11 cellular contexts compared by ENCODE assay signal in genomic region chr17:57284583-57284982, GRCh38. TPM values are rescaled to one million over a fixed set of nuclear protein-coding genes. Genes with fewer than 3 reads are reported as not detected.
DNase-seq lines count a peak whose midpoint lies in the region; ATAC-seq, FAIRE-seq and TF ChIP-seq lines count a peak whose summit lies in the region.
"Had no signal": no experiment of that assay in that cellular context is flagged by ENCODE, and none has a peak within 500 bp of the region (broad histone marks: within the 10 kb centered on the region; RNA-seq: fewer than 3 reads in every experiment).

No MANE protein-coding gene starts in this region.

- CTCF ChIA-PET in activated CD8-positive, alpha-beta memory T cell treated with anti-CD3 and anti-CD28 coated beads, Interleukin-2, amount 10 ng/mL, durations not matched to agents 7 days and 5 days (lab: Charles Lee): interaction anchor here (1.0 to 1.9 kb wide), 7 partner anchors 12 to 170 kb away, joined by 3 to 8 read pairs (median 6); no protein-coding TSS in a partner anchor
- CTCF ChIA-PET in H1 (lab: Charles Lee; ENCODE audit: partially characterized antibody): interaction anchor here (0.7 to 2.6 kb wide), 8 partner anchors 14 to 340 kb away, joined by 3 to 8 read pairs (median 3); no protein-coding TSS in a partner anchor

- DNase-seq in activated CD8-positive, alpha-beta memory T cell treated with anti-CD3 and anti-CD28 coated beads, Interleukin-2, amount 10 ng/mL, durations not matched to agents 7 days and 5 days: peak; percentile 63
- DNase-seq in activated CD8-positive, alpha-beta memory T cell treated with anti-CD3 and anti-CD28 coated beads for 24 hours: no peak
- DNase-seq in T-helper 22 cell (ENCODE audit: low read depth) (peak; percentile 15), H1 (ENCODE audit: low read depth in 1 of 2, low spot score in 2 of 2) (no peak), ascending aorta (ENCODE audit: low spot score in 2 of 2) (no peak), RKO (ENCODE audit: low spot score) (no peak)
- DNase-seq: NCI-H748 treated with DMSO at 0.1 percent for 48 hours, SK-N-SH had no signal

- FAIRE-seq in H1 (lab: Jason Lieb, UNC): no peak

- no peak overlapping the region for H3K18ac ChIP-seq in H1 (ENCODE audit: extremely low read depth, low read length)

- H3K4me3 Mint-ChIP-seq in activated CD8-positive, alpha-beta memory T cell treated with anti-CD3 and anti-CD28 coated beads, Interleukin-2, amount 10 ng/mL, durations not matched to agents 7 days and 5 days: peak overlapping the region; percentile 61
- H3K4me3 Mint-ChIP-seq in stimulated activated naive CD8-positive, alpha-beta T cell treated with anti-CD3 and anti-CD28 coated beads, Interleukin-15, Interleukin-2, amounts not matched to agents 100 ng/mL and 50 ng/mL, for 24 hours: peak overlapping the region; percentile 67

- TF ChIP-seq CTCF in H1 (IDR thresholded peaks at IDR 0.05; ENCODE audit: control extremely low read depth in 1 of 3, insufficient read depth in 1 of 3, low read depth in 1 of 3, low read length in 3 of 3) (no peak), ascending aorta (IDR thresholded peaks at IDR 0.05) (no peak)

- no peak overlapping the region for H2BK15ac ChIP-seq in H1 (ENCODE audit: low read length)

- no peak overlapping the region for H3K9ac ChIP-seq in H1 (replicated peaks in 1 of 4; ENCODE audit: extremely low read depth in 1 of 4, low read depth in 3 of 4, low read length in 3 of 4)
- H3K9ac ChIP-seq: SK-N-SH had no signal

- H3K27me3 ChIP-seq in H1 (replicated peaks in 1 of 4; ENCODE audit: control insufficient read depth in 3 of 4, extremely low read depth in 1 of 4, insufficient read depth in 3 of 4, low read length in 3 of 4): no peaks in the 10 kb centered on the region
- H3K27me3 ChIP-seq in ascending aorta: no peaks in the 10 kb centered on the region

- ATAC-seq in activated CD8-positive, alpha-beta memory T cell treated with anti-CD3 and anti-CD28 coated beads, Interleukin-2, amount 10 ng/mL, durations not matched to agents 7 days and 5 days: peak; percentile 60
- no peak for ATAC-seq in GM21528 (IDR thresholded peaks at IDR 0.05; ENCODE audit: low FRiP score, unreplicated experiment)

- H4K8ac ChIP-seq in H1 (ENCODE audit: extremely low read depth, insufficient read depth, low read length): no peak overlapping the region

- H3K36me3 Mint-ChIP-seq in activated CD8-positive, alpha-beta memory T cell treated with anti-CD3 and anti-CD28 coated beads, Interleukin-2, amount 10 ng/mL, durations not matched to agents 7 days and 5 days: peaks cover 17% of the 10 kb centered on the region
- peaks cover 39% of the 10 kb centered on the region for H3K36me3 Mint-ChIP-seq in stimulated activated naive CD8-positive, alpha-beta T cell treated with anti-CD3 and anti-CD28 coated beads, Interleukin-15, Interleukin-2, amounts not matched to agents 100 ng/mL and 50 ng/mL, for 24 hours (ENCODE audit: low read depth)

- peaks cover 22% of the 10 kb centered on the region for H3K79me1 ChIP-seq in H1 (ENCODE audit: low read depth, low read length)

- POLR2A ChIA-PET in H1 (lab: Charles Lee; ENCODE audit: partially characterized antibody): interaction anchor here (0.6 to 1.2 kb wide), 6 partner anchors 11 to 649 kb away, joined by 3 to 5 read pairs (median 4); no protein-coding TSS in a partner anchor

- no peak overlapping the region for H4K5ac ChIP-seq in H1 (ENCODE audit: insufficient read length, low read depth, low read length)

- H3K79me2 ChIP-seq in H1 (ENCODE audit: control insufficient read depth in 1 of 2, insufficient read depth in 2 of 2, low read length in 2 of 2): peaks cover 0 to 49% of the 10 kb centered on the region in 2 experiments; a peak in 3 of 4 replicates

- peak overlapping the region in 1 of 4 experiments; percentile 3; a peak in 1 of 8 replicates for H3K4me3 ChIP-seq in H1 (ENCODE audit: extremely low read depth in 1 of 4, insufficient read depth in 2 of 4, low read depth in 3 of 4, low read length in 4 of 4)
- H3K4me3 ChIP-seq in ascending aorta: no peak overlapping the region
- H3K4me3 ChIP-seq: lung had no signal

- H3K4me1 ChIP-seq in H1 (replicated peaks in 1 of 4; ENCODE audit: control insufficient read depth in 3 of 4, insufficient read depth in 4 of 4, low read length in 3 of 4): peaks cover 15 to 39% (median 21%) of the 10 kb centered on the region in 4 experiments
- H3K4me1 ChIP-seq in ascending aorta: peaks cover 0 to 5% of the 10 kb centered on the region in 2 donors

- TF ChIP-seq RAD21 in H1 (IDR thresholded peaks at IDR 0.05 in 1 of 2, conservative IDR thresholded peaks at IDR 0.05 in 1 of 2; ENCODE audit: low read depth in 2 of 2, low read length in 2 of 2): no peak

- WGBS in H1 (ENCODE audit: extremely low coverage in 1 of 2, insufficient coverage in 1 of 2, insufficient read length in 1 of 2, insufficient replicate concordance in 2 of 2, low coverage in 1 of 2, low lambda C conversion rate in 2 of 2, missing lambda C conversion rate in 1 of 2), 2 experiments: 80% methylated on average over 3 of the region's 3 CpGs; no CpG with 5 or more reads in 1 of the 2 experiments

- peaks cover 24 to 33% of the 10 kb centered on the region in 2 experiments for H4K20me1 ChIP-seq in H1 (replicated peaks in 1 of 2; ENCODE audit: control insufficient read depth in 1 of 2, insufficient read depth in 2 of 2, low read length in 2 of 2)

- H3K56ac ChIP-seq in H1 (replicated peaks; ENCODE audit: insufficient read length, low read depth, low read length): no peak overlapping the region

- H3K27ac ChIP-seq in H1 (ENCODE audit: low read depth, low read length) (no peak overlapping the region), ascending aorta (no peak overlapping the region)

- H3K27me3 Mint-ChIP-seq in activated CD8-positive, alpha-beta memory T cell treated with anti-CD3 and anti-CD28 coated beads, Interleukin-2, amount 10 ng/mL, durations not matched to agents 7 days and 5 days: no peaks in the 10 kb centered on the region
- no peaks in the 10 kb centered on the region for H3K27me3 Mint-ChIP-seq in stimulated activated naive CD8-positive, alpha-beta T cell treated with anti-CD3 and anti-CD28 coated beads, Interleukin-15, Interleukin-2, amounts not matched to agents 100 ng/mL and 50 ng/mL, for 24 hours

- no peaks in the 10 kb centered on the region for H3K9me3 ChIP-seq in H1 (ENCODE audit: insufficient read depth in 2 of 2, low read depth in 1 of 2, low read length in 1 of 2)
- no peaks in the 10 kb centered on the region for H3K9me3 ChIP-seq in ascending aorta
- H3K9me3 ChIP-seq: SK-N-SH had no signal

- H3K4me2 ChIP-seq in H1 (ENCODE audit: insufficient read depth in 1 of 2, low read depth in 2 of 2, low read length in 2 of 2): peak overlapping the region; percentile 17 to 43; a peak in 2 of 4 replicates
- H3K4me2 ChIP-seq: SK-N-SH had no signal

- no peak overlapping the region for H3K14ac ChIP-seq in H1 (ENCODE audit: insufficient read length)

- H3K23me2 ChIP-seq in H1 (ENCODE audit: low read depth, low read length): no peaks in the 10 kb centered on the region

- intact Hi-C loops in ascending aorta (cut with DNase I): no loop called here

- H4K91ac ChIP-seq in H1 (replicated peaks; ENCODE audit: insufficient read length, low read length): no peak overlapping the region

- no peak overlapping the region for H2AK5ac ChIP-seq in H1 (ENCODE audit: low read depth, low read length)

- TF ChIP-seq EP300 in H1 (IDR thresholded peaks at IDR 0.05; ENCODE audit: borderline replicate concordance in 1 of 2, low read depth in 2 of 2, low read length in 2 of 2): no peak

- H3K4ac ChIP-seq in H1 (replicated peaks; ENCODE audit: insufficient read length, low read depth, low read length): no peak overlapping the region

- no peak overlapping the region for H2AFZ ChIP-seq in H1 (ENCODE audit: low read length)

- no peak overlapping the region for H2BK12ac ChIP-seq in H1 (ENCODE audit: low read depth, low read length)

- peaks cover 0 to 7% (median 0%) of the 10 kb centered on the region in 4 experiments; a peak in 1 of 8 replicates for H3K36me3 ChIP-seq in H1 (ENCODE audit: control insufficient read depth in 2 of 4, insufficient read depth in 4 of 4, low read length in 3 of 4)
- H3K36me3 ChIP-seq in ascending aorta: no peaks in the 10 kb centered on the region

- no peak for TF ChIP-seq POLR2A in H1 (IDR thresholded peaks at IDR 0.05; ENCODE audit: control extremely low read depth in 1 of 2, low read depth in 2 of 2, low read length in 2 of 2)

- no peak overlapping the region for H2BK20ac ChIP-seq in H1 (ENCODE audit: low read length)

- no peak overlapping the region for H2BK120ac ChIP-seq in H1 (replicated peaks; ENCODE audit: low read depth, low read length)

- no peak overlapping the region for H2BK5ac ChIP-seq in H1 (ENCODE audit: low read depth, low read length)

- H3K9me3 Mint-ChIP-seq in activated CD8-positive, alpha-beta memory T cell treated with anti-CD3 and anti-CD28 coated beads, Interleukin-2, amount 10 ng/mL, durations not matched to agents 7 days and 5 days (ENCODE audit: low read depth): no peaks in the 10 kb centered on the region
- H3K9me3 Mint-ChIP-seq in stimulated activated naive CD8-positive, alpha-beta T cell treated with anti-CD3 and anti-CD28 coated beads, Interleukin-15, Interleukin-2, amounts not matched to agents 100 ng/mL and 50 ng/mL, for 24 hours: no peaks in the 10 kb centered on the region

- no peak overlapping the region for H3K23ac ChIP-seq in H1 (ENCODE audit: insufficient read length)

- peaks cover 69% of the 10 kb centered on the region for H3K4me1 Mint-ChIP-seq in activated CD8-positive, alpha-beta memory T cell treated with anti-CD3 and anti-CD28 coated beads, Interleukin-2, amount 10 ng/mL, durations not matched to agents 7 days and 5 days
- peaks cover 83% of the 10 kb centered on the region for H3K4me1 Mint-ChIP-seq in stimulated activated naive CD8-positive, alpha-beta T cell treated with anti-CD3 and anti-CD28 coated beads, Interleukin-15, Interleukin-2, amounts not matched to agents 100 ng/mL and 50 ng/mL, for 24 hours (ENCODE audit: low read depth)

- peak overlapping the region; percentile 83 for H3K27ac Mint-ChIP-seq in activated CD8-positive, alpha-beta memory T cell treated with anti-CD3 and anti-CD28 coated beads, Interleukin-2, amount 10 ng/mL, durations not matched to agents 7 days and 5 days
- peak overlapping the region; percentile 86 for H3K27ac Mint-ChIP-seq in stimulated activated naive CD8-positive, alpha-beta T cell treated with anti-CD3 and anti-CD28 coated beads, Interleukin-15, Interleukin-2, amounts not matched to agents 100 ng/mL and 50 ng/mL, for 24 hours

RNA-seq across cellular contexts. Expression of gene MSI2, which starts 28.3 kb away (rescaled TPM):
- 100 to 1,000 TPM; 117 to 120 TPM for total RNA-seq in activated CD8-positive, alpha-beta memory T cell treated with anti-CD3 and anti-CD28 coated beads, Interleukin-2, amount 10 ng/mL, durations not matched to agents 7 days and 5 days
- total RNA-seq in H1 (2021; fragmentation: NEBNext Ultra II Directional; extraction: Animal tissue kit (Norgen Biotek cat#: 25700)): 73.1 and 80.6 TPM in 2 replicates
- 36.7 and 50.7 TPM in 2 replicates for polyA plus RNA-seq in H1 (2011; rRNA removed)
- polyA plus RNA-seq in H1 (2011; cell fraction: cytosol; rRNA removed): 42.1 TPM
- polyA plus RNA-seq in H1 (2011; cell fraction: nucleus; rRNA removed): 128 TPM
- polyA plus RNA-seq in H1 (2012, experiment 1 of 2): 44.3 to 54.1 TPM (median 46.9 TPM) in 4 replicates
- polyA plus RNA-seq in H1 (2012, experiment 2 of 2): 9.0 TPM
- 27.9 TPM for polyA plus RNA-seq in H1 (2013, experiment 1 of 2)
- 25.3 TPM for polyA plus RNA-seq in H1 (2013, experiment 2 of 2)
- polyA minus RNA-seq in H1 (2011; rRNA and poly(A)+ RNA removed): 115 and 134 TPM in 2 replicates
- polyA minus RNA-seq in H1 (2011; cell fraction: cytosol; rRNA and poly(A)+ RNA removed): 52.1 TPM
- polyA minus RNA-seq in H1 (2011; cell fraction: nucleus; rRNA and poly(A)+ RNA removed): 164 TPM
- 11.7 TPM for total RNA-seq in ascending aorta

Comparison
In these comparisons a context has a peak if more than half of its experiments do, and no peak if none do; other contexts are left out.
1. DNase-seq: peak in activated CD8-positive, alpha-beta memory T cell treated with anti-CD3 and anti-CD28 coated beads, Interleukin-2, amount 10 ng/mL, durations not matched to agents 7 days and 5 days (single experiment) and T-helper 22 cell (single experiment); none in activated CD8-positive, alpha-beta memory T cell treated with anti-CD3 and anti-CD28 coated beads for 24 hours (single experiment), H1 (0 of 2), ascending aorta (0 of 2) and RKO (single experiment).